Comparison of ENCODE assay signal across 8 cellular contexts in the genomic region with DNA sequence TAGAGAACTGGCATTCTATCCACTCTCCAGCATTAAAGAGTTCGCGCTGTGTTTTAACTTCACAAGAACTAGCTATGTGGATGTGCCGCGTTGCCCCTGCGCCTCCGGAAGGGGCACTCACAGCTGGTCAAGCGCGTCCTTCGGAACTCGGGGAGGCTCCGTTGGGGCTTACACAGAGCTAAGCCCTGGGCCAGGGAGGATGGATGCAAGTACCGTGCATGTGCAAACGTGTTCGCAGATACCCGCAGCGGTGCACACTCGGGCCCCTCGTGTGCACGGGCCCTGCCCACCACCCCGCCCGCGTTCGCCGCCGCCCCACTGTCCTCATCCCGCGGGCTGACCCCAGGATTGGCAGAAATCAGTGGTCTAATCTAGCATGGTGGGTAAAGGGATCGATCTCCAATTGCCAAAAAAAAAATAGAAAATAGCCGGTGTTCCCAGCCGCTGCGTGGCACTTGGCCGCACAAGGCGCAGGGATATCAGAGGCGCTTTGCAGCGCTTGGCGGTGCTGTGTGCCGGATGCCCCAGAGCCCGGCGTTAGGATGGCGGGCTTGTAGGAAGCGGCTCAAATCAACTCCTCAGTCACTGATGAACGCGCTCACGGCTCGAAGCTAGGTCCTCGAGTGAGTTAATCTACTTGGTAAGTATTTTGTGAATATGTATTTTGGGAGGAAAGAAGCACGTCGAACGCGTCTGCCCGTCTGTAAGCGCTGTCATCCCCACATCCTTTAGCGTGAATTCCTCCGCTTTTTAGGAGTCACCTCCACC. TPM values are rescaled to one million over a fixed set of nuclear protein-coding genes. Genes with fewer than 3 reads are reported as not detected.
DNase-seq lines count a peak whose midpoint lies in the region; ATAC-seq and TF ChIP-seq lines count a peak whose summit lies in the region.

No MANE protein-coding gene starts in this region.

- POLR2A ChIA-PET in GM10248 (lab: Yijun Ruan, JAX) = no interaction called here

- no peak overlapping the region for H3K27ac ChIP-seq in RWPE2 (ENCODE audit: poor library complexity, severe bottlenecking)

- H3K4me1 ChIP-seq in RWPE2 (ENCODE audit: insufficient read depth, poor library complexity, severe bottlenecking) = no peaks in the 10 kb centered on the region

- no peaks in the 10 kb centered on the region for H3K36me3 ChIP-seq in RWPE2 (ENCODE audit: low read depth)

- peak overlapping the region; percentile 32 for H3K4me3 ChIP-seq in RWPE2 (ENCODE audit: severe bottlenecking)
- peak overlapping the region; percentile 61 for H3K4me3 ChIP-seq in fibroblast of villous mesenchyme (ENCODE audit: low read depth, low read length)

- H3K9me3 ChIP-seq in RWPE2 (ENCODE audit: severe bottlenecking) = no peaks in the 10 kb centered on the region

- peak; percentile 13 to 46 for DNase-seq in NCI-H524 (lab: John Stamatoyannopoulos, UW)
- DNase-seq in NCI-H524 treated with DMSO at 0.1 percent for 48 hours (lab: John Stamatoyannopoulos, UW) = no peak
- no peak for DNase-seq in RWPE2 (ENCODE audit: low spot score)
- DNase-seq in fibroblast of villous mesenchyme (ENCODE audit: low read depth) = no peak
- DNase-seq in occipital lobe (lab: John Stamatoyannopoulos, UW) = peak; percentile 66
- DNase-seq in GM10248 (ENCODE audit: extremely low spot score) = no peak

- peak; percentile 21; the same call in 1 of the 3 replicates for ATAC-seq in RWPE2 (ENCODE audit: low read depth)
- no peak for ATAC-seq in HG03095 (IDR thresholded peaks at IDR 0.05; ENCODE audit: unreplicated experiment)
- no peak for ATAC-seq in GM18511 (IDR thresholded peaks at IDR 0.05; ENCODE audit: unreplicated experiment)

- CTCF ChIA-PET in GM10248 (lab: Yijun Ruan, JAX) = interaction anchor here (2.0 to 2.1 kb wide), 2 partner anchors 10 to 12 kb away, joined by 4 to 14 read pairs; no protein-coding TSS in a partner anchor

- TF ChIP-seq CTCF in RWPE2 (IDR thresholded peaks at IDR 0.05; ENCODE audit: poor library complexity, severe bottlenecking) = no peak
- TF ChIP-seq CTCF in fibroblast of villous mesenchyme (IDR thresholded peaks at IDR 0.05; ENCODE audit: insufficient read depth, low read depth, low read length) = peak; percentile 5
- no peak for TF ChIP-seq CTCF in GM10248 (IDR thresholded peaks at IDR 0.05; ENCODE audit: control extremely low read depth, extremely low read depth, low read depth, missing control alignments)

- peaks cover 96% of the 10 kb centered on the region for H3K27me3 ChIP-seq in RWPE2 (ENCODE audit: insufficient read depth, poor library complexity, severe bottlenecking)

RNA-seq across cellular contexts. Expression of a gene that starts 1.0 kb away (rescaled TPM):
- 16.4 and 25.8 TPM in 2 replicates for total RNA-seq in fibroblast of villous mesenchyme
- 43.8 TPM for total RNA-seq in occipital lobe

Comparison
In these comparisons a context has a peak if more than half of its experiments do, and no peak if none do; other contexts are left out.
1. DNase-seq: peak in NCI-H524 (2 of 2) and occipital lobe (single experiment); none in NCI-H524 treated with DMSO at 0.1 percent for 48 hours (single experiment), RWPE2 (single experiment), fibroblast of villous mesenchyme (single experiment) and GM10248 (single experiment).